Comparison of ENCODE assay signal across 19 cellular contexts in the genomic region with DNA sequence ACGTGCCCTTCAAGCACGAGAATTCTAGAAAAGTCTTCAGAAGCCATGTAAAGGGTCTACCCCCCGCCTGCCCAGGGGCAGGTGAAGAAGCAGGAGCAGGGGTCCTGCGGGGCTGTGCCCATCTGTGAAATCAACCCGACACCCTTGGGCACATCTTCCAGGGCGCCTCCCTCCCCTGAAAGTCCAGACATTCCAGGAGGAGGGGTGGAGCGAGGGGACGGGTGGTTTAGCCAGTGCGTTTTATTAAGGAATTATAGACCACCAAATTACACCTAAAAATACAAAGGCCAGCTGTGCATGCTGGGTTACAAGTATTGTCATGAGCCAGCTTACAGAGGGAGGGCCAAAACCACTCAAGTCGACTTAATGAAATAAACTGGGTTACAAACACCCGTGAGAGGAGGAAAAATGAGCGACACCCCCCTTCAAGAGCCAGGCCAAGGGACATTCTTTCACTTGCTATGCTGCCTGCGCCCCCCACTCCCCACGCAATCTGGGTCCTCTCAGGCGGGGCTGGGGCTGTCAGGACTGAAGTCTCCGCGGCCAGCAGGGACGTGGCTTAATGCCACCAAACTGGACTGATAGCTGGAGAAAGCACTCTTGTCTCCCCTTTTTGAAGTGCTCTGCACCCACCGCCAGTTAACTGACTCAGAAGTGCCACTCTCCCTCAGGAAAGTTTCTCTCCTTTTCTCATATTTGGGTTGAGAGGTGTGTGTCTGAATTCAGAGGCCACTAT.
DNase-seq lines count a peak whose midpoint lies in the region; ATAC-seq, FAIRE-seq and TF ChIP-seq lines count a peak whose summit lies in the region.
"Had no signal": no experiment of that assay in that cellular context is flagged by ENCODE, and none has a peak within 500 bp of the region (broad histone marks: within the 10 kb centered on the region; RNA-seq: fewer than 3 reads in every experiment).

No MANE protein-coding gene starts in this region.

- intact Hi-C loops in PC-9 (cut with micrococcal nuclease; ENCODE audit: unreplicated experiment): no loop called here

- no peaks in the 10 kb centered on the region for H3K23me2 ChIP-seq in H9 (ENCODE audit: insufficient read length, low read depth, low read length, poor library complexity, severe bottlenecking)

- no peak overlapping the region for H3K4ac ChIP-seq in H9 (ENCODE audit: low read depth, low read length)

- H3K23ac ChIP-seq in H9 (ENCODE audit: insufficient read length, low read depth, low read length): no peak overlapping the region

- no peaks in the 10 kb centered on the region for H3K9me3 Mint-ChIP-seq in H9
- peaks cover 2% of the 10 kb centered on the region for H3K9me3 Mint-ChIP-seq in astrocyte (ENCODE audit: unreplicated experiment)
- H3K9me3 Mint-ChIP-seq in activated CD4-positive, alpha-beta T cell treated with anti-CD3 and anti-CD28 coated beads, Interleukin-2, amount 10 ng/mL, durations not matched to agents 7 days and 5 days: no peaks in the 10 kb centered on the region
- H3K9me3 Mint-ChIP-seq: IgD-negative memory B cell had no signal

- no peak overlapping the region for H2BK20ac ChIP-seq in H9 (ENCODE audit: low read depth, low read length, poor library complexity, severe bottlenecking)

- H2AFZ ChIP-seq in H9 (ENCODE audit: low read length) (no peak overlapping the region), astrocyte (ENCODE audit: low read depth, low read length) (no peak overlapping the region), PC-9 (no peak overlapping the region)

- H3K27me3 Mint-ChIP-seq in H9 (ENCODE audit: low read depth) (no peaks in the 10 kb centered on the region), astrocyte (ENCODE audit: low read depth, unreplicated experiment) (no peaks in the 10 kb centered on the region)
- no peaks in the 10 kb centered on the region for H3K27me3 Mint-ChIP-seq in activated CD4-positive, alpha-beta T cell treated with anti-CD3 and anti-CD28 coated beads, Interleukin-2, amount 10 ng/mL, durations not matched to agents 7 days and 5 days

- no peaks in the 10 kb centered on the region for H3K9me2 ChIP-seq in PC-9 (ENCODE audit: insufficient read depth)

- H3K4me1 ChIP-seq in H9 (ENCODE audit: insufficient read depth, low read length) (peaks cover 7% of the 10 kb centered on the region; the same call in 1 of the 2 replicates), astrocyte (ENCODE audit: insufficient read depth, low read length) (peaks cover 36% of the 10 kb centered on the region), thoracic aorta (ENCODE audit: control insufficient read depth in 1 of 2, low read depth in 2 of 2) (peaks cover 3 to 54% of the 10 kb centered on the region in 2 donors), PC-9 (replicated peaks; ENCODE audit: insufficient read depth) (no peaks in the 10 kb centered on the region)

- no peak overlapping the region for H3K4me2 ChIP-seq in H9 (ENCODE audit: insufficient read depth, insufficient read length, low read length)
- H3K4me2 ChIP-seq in astrocyte (ENCODE audit: low read length): peak overlapping the region; percentile 83
- H3K4me2 ChIP-seq in PC-9: no peak overlapping the region

- no peak overlapping the region for H3K56ac ChIP-seq in H9 (ENCODE audit: insufficient read length, low read depth, low read length)

- H3K27me3 ChIP-seq in H9 (ENCODE audit: insufficient read depth, low read length) (no peaks in the 10 kb centered on the region), astrocyte (ENCODE audit: insufficient read depth, low read length) (no peaks in the 10 kb centered on the region), thoracic aorta (replicated peaks; ENCODE audit: insufficient read depth) (no peaks in the 10 kb centered on the region), PC-9 (ENCODE audit: insufficient read depth, low read depth) (no peaks in the 10 kb centered on the region)

- H4K91ac ChIP-seq in H9 (ENCODE audit: insufficient read length, low read depth, low read length): no peak overlapping the region

- H3K4me3 ChIP-seq in astrocyte (ENCODE audit: insufficient read depth, low read depth, low read length) (no peak overlapping the region), thoracic aorta (peak overlapping the region; percentile 55), PC-9 (no peak overlapping the region)

- no peak overlapping the region for H2BK120ac ChIP-seq in H9 (ENCODE audit: low read depth, low read length, poor library complexity, severe bottlenecking)

- no peaks in the 10 kb centered on the region for H3F3A ChIP-seq in PC-9 (ENCODE audit: insufficient read depth, low read depth)

- peak overlapping the region in 2 of 3 experiments; percentile 55 to 56; a peak in 2 of 7 replicates for H3K27ac Mint-ChIP-seq in H9
- H3K27ac Mint-ChIP-seq in astrocyte (ENCODE audit: unreplicated experiment): peak overlapping the region; percentile 9
- no peak overlapping the region for H3K27ac Mint-ChIP-seq in activated CD4-positive, alpha-beta T cell treated with anti-CD3 and anti-CD28 coated beads, Interleukin-2, amount 10 ng/mL, durations not matched to agents 7 days and 5 days
- H3K27ac Mint-ChIP-seq: IgD-negative memory B cell had no signal

- H2AK5ac ChIP-seq in H9 (ENCODE audit: insufficient read length, low read length): no peak overlapping the region

- H3K27ac ChIP-seq in H9 (ENCODE audit: insufficient read length, low read depth, low read length): no peak overlapping the region
- no peak overlapping the region for H3K27ac ChIP-seq in astrocyte (ENCODE audit: low read depth, low read length)
- peak overlapping the region in 1 of 2 donors; percentile 10 for H3K27ac ChIP-seq in thoracic aorta
- no peak overlapping the region for H3K27ac ChIP-seq in PC-9

- DNase-seq in H9 (no peak), astrocyte (ENCODE audit: low read depth) (no peak), myocyte (ENCODE audit: low read depth) (peak; percentile 68), thoracic aorta (ENCODE audit: low spot score) (no peak), hippocampal formation (lab: John Stamatoyannopoulos, UW) (no peak), PC-9 (no peak)
- DNase-seq in activated CD4-positive, alpha-beta T cell treated with anti-CD3 and anti-CD28 coated beads, Interleukin-2, amount 10 ng/mL, durations not matched to agents 7 days and 5 days: no peak
- DNase-seq: ACHN, AML-193, COR-L47, Kasumi-1, MM.1S, NCI-H1092 treated with DMSO at 0.1 percent for 48 hours, NCI-H1694, NCI-H226, NCI-H524 treated with DMSO at 0.1 percent for 48 hours, SHP77 treated with DMSO at 0.1 percent for 48 hours had no signal

- TF ChIP-seq CTCF in H9 (conservative IDR thresholded peaks at IDR 0.05): no peak
- TF ChIP-seq CTCF in astrocyte (IDR thresholded peaks at IDR 0.05; ENCODE audit: insufficient read depth, low read depth, low read length): no peak
- TF ChIP-seq CTCF in thoracic aorta (IDR thresholded peaks at IDR 0.05): no peak
- no peak for TF ChIP-seq CTCF in PC-9 (conservative IDR thresholded peaks at IDR 0.05)

- POLR2A ChIA-PET in activated CD4-positive, alpha-beta T cell treated with anti-CD3 and anti-CD28 coated beads, Interleukin-2, amount 10 ng/mL, durations not matched to agents 7 days and 5 days (lab: Charles Lee): no interaction called here
- POLR2A ChIA-PET in PC-9 (lab: Charles Lee; ENCODE audit: unreplicated experiment): no interaction called here

- no peak overlapping the region for H3K18ac ChIP-seq in H9 (ENCODE audit: insufficient read length, low read depth, low read length)

- ATAC-seq in thoracic aorta (ENCODE audit: insufficient number of reproducible peaks, low FRiP score, low read depth): no peak
- ATAC-seq: HCT116 had no signal

- no peaks in the 10 kb centered on the region for H3K79me1 ChIP-seq in H9 (ENCODE audit: insufficient read depth, low read depth, low read length, poor library complexity, severe bottlenecking)

- H3K36me3 Mint-ChIP-seq in H9 (ENCODE audit: insufficient read depth in 1 of 3, low read depth in 3 of 3): no peaks in the 10 kb centered on the region
- no peaks in the 10 kb centered on the region for H3K36me3 Mint-ChIP-seq in astrocyte (ENCODE audit: low read depth, unreplicated experiment)
- H3K36me3 Mint-ChIP-seq in activated CD4-positive, alpha-beta T cell treated with anti-CD3 and anti-CD28 coated beads, Interleukin-2, amount 10 ng/mL, durations not matched to agents 7 days and 5 days (ENCODE audit: low read depth): no peaks in the 10 kb centered on the region
- H3K36me3 Mint-ChIP-seq: IgD-negative memory B cell had no signal

- no peak overlapping the region for H2BK5ac ChIP-seq in H9 (ENCODE audit: insufficient read length, low read length)

- no peak overlapping the region for H2BK15ac ChIP-seq in H9 (ENCODE audit: low read depth, low read length)

- FAIRE-seq in astrocyte (lab: Jason Lieb, UNC): no peak

- no peaks in the 10 kb centered on the region for H3K36me3 ChIP-seq in astrocyte (ENCODE audit: insufficient read depth, low read length)
- H3K36me3 ChIP-seq in thoracic aorta: no peaks in the 10 kb centered on the region
- no peaks in the 10 kb centered on the region for H3K36me3 ChIP-seq in PC-9 (ENCODE audit: low read depth)

- no peak overlapping the region for H4K5ac ChIP-seq in H9 (ENCODE audit: insufficient read length, low read depth, low read length)

- no peak overlapping the region for H3T11ph ChIP-seq in H9 (ENCODE audit: low read length)

- no peaks in the 10 kb centered on the region for H3K79me2 ChIP-seq in H9 (ENCODE audit: insufficient read depth, low read length)
- H3K79me2 ChIP-seq in astrocyte (ENCODE audit: insufficient read depth, low read length): no peaks in the 10 kb centered on the region
- H3K79me2 ChIP-seq in PC-9 (ENCODE audit: low read depth): no peaks in the 10 kb centered on the region

- H3K4me3 Mint-ChIP-seq in H9: no peak overlapping the region
- H3K4me3 Mint-ChIP-seq in astrocyte (ENCODE audit: unreplicated experiment): peak overlapping the region; percentile 3
- H3K4me3 Mint-ChIP-seq in activated CD4-positive, alpha-beta T cell treated with anti-CD3 and anti-CD28 coated beads, Interleukin-2, amount 10 ng/mL, durations not matched to agents 7 days and 5 days: no peak overlapping the region
- H3K4me3 Mint-ChIP-seq: IgD-negative memory B cell had no signal

- H3K4me1 Mint-ChIP-seq in H9: peaks cover 26 to 35% of the 10 kb centered on the region in 2 experiments
- peaks cover 38% of the 10 kb centered on the region for H3K4me1 Mint-ChIP-seq in astrocyte (ENCODE audit: low read depth, unreplicated experiment)
- H3K4me1 Mint-ChIP-seq in activated CD4-positive, alpha-beta T cell treated with anti-CD3 and anti-CD28 coated beads, Interleukin-2, amount 10 ng/mL, durations not matched to agents 7 days and 5 days: no peaks in the 10 kb centered on the region
- H3K4me1 Mint-ChIP-seq: IgD-negative memory B cell had no signal

- no peak overlapping the region for H2BK12ac ChIP-seq in H9 (ENCODE audit: insufficient read length, low read depth, low read length)

- no TSS peak for BruUV-seq in PC-9 (replicated peaks; lab: Mats Ljungman, UMichigan)

- no peak overlapping the region for H3K14ac ChIP-seq in H9 (ENCODE audit: insufficient read depth, low read length)

- H3K9me3 ChIP-seq in H9 (ENCODE audit: control insufficient read depth, low read depth, low read length) (no peaks in the 10 kb centered on the region), astrocyte (ENCODE audit: insufficient read depth, low read depth, low read length) (no peaks in the 10 kb centered on the region), thoracic aorta (no peaks in the 10 kb centered on the region), PC-9 (ENCODE audit: insufficient read depth, low read depth) (no peaks in the 10 kb centered on the region)

- H3K9ac ChIP-seq in H9 (ENCODE audit: extremely low read depth, insufficient read length, low read length) (no peak overlapping the region), astrocyte (ENCODE audit: low read length) (no peak overlapping the region)

- no CpG with 5 or more reads among the region's 19 CpGs for WGBS in H9 (ENCODE audit: extremely low coverage, insufficient read length, low lambda C conversion rate)

- H4K20me1 ChIP-seq in H9 (ENCODE audit: control insufficient read depth, insufficient read depth, insufficient read length) (no peaks in the 10 kb centered on the region), astrocyte (ENCODE audit: insufficient read depth, low read length) (no peaks in the 10 kb centered on the region), PC-9 (ENCODE audit: insufficient read depth) (no peaks in the 10 kb centered on the region)

- H4K8ac ChIP-seq in H9 (replicated peaks; ENCODE audit: insufficient read length, low read depth, low read length): no peak overlapping the region

- CTCF ChIA-PET in activated CD4-positive, alpha-beta T cell treated with anti-CD3 and anti-CD28 coated beads, Interleukin-2, amount 10 ng/mL, durations not matched to agents 7 days and 5 days (lab: Charles Lee): no interaction called here
- CTCF ChIA-PET in PC-9 (lab: Charles Lee): no interaction called here
